Comparison of ENCODE assay signal across 9 cellular contexts in the genomic region with DNA sequence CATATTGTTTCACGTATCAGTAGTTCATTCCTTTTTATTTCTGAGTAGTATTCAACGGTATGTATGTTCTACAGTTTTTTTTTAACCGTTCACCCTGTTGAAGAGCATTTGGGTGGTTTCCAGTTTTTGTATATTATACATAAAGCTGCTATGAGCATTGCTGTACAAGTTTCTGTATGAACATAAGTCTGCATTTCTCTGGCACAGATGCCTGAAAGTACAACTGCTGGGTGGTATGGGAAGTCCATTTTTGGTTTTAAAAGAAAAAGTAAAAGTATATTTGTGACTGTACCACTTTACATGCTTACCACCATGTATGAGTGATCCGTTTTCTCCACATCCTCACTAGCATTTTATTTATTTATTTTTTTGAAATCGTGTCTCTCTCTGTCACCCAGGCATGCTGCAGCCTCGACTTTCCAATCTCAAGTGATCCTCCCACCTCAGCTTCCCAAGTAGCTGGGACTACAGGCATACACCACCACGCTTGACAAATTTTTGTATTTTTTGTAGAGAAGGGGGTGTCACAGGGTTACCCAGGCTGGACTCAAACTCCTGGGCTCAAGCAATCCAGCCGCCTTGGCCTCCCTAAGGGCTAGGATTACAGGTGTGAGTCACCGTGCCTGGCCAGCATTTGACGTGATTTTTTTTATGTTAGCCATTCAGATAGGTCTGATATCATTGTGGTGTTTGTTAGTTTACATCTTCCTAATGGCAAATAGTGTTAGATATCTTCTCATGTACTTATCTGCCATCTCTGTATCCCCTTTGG. TPM values are rescaled to one million over a fixed set of nuclear protein-coding genes. Genes with fewer than 3 reads are reported as not detected.
DNase-seq lines count a peak whose midpoint lies in the region; ATAC-seq and TF ChIP-seq lines count a peak whose summit lies in the region.
"Had no signal": no experiment of that assay in that cellular context is flagged by ENCODE, and none has a peak within 500 bp of the region (broad histone marks: within the 10 kb centered on the region; RNA-seq: fewer than 3 reads in every experiment).

No MANE protein-coding gene starts in this region.

- no peak overlapping the region for H3K27ac Mint-ChIP-seq in CD8-positive, alpha-beta T cell

- H3K4me3 Mint-ChIP-seq in CD8-positive, alpha-beta T cell = no peak overlapping the region
- H3K4me3 Mint-ChIP-seq: naive B cell had no signal

- intact Hi-C loops in CD8-positive, alpha-beta T cell (cut with DNase I, micrococcal nuclease) = loop anchor here (5.0 to 10.0 kb wide), 4 partner anchors 358 to 1011 kb away; no protein-coding TSS in a partner anchor

- POLR2A ChIA-PET in CD8-positive, alpha-beta T cell (lab: Charles Lee) = no interaction called here

- H3K27ac ChIP-seq in CD8-positive, alpha-beta T cell (ENCODE audit: low read depth, low read length) = no peak overlapping the region
- H3K27ac ChIP-seq: Peyer's patch had no signal

- CTCF ChIA-PET in CD8-positive, alpha-beta T cell (lab: Charles Lee) = no interaction called here

- no peaks in the 10 kb centered on the region for H3K4me1 ChIP-seq in CD8-positive, alpha-beta T cell (ENCODE audit: insufficient read depth, low read length)
- H3K4me1 ChIP-seq: Peyer's patch had no signal

- no peaks in the 10 kb centered on the region for H3K27me3 ChIP-seq in CD8-positive, alpha-beta T cell (ENCODE audit: insufficient read depth, low read length)

- H3K27me3 Mint-ChIP-seq in CD8-positive, alpha-beta T cell (ENCODE audit: low read depth) = peaks cover 35% of the 10 kb centered on the region

- ATAC-seq in GM19023 (IDR thresholded peaks at IDR 0.05; ENCODE audit: unreplicated experiment) (peak; percentile 74), GM21825 (IDR thresholded peaks at IDR 0.05; ENCODE audit: unreplicated experiment) (peak; percentile 69), HG03280 (IDR thresholded peaks at IDR 0.05; ENCODE audit: unreplicated experiment) (peak; percentile 75)
- no peak for ATAC-seq in CD8-positive, alpha-beta T cell

- no peak for TF ChIP-seq CTCF in epithelial cell of esophagus (IDR thresholded peaks at IDR 0.05; ENCODE audit: insufficient read depth, low read depth, low read length, missing control alignments)
- TF ChIP-seq CTCF in CD8-positive, alpha-beta T cell (IDR thresholded peaks at IDR 0.05) = no peak

- no peaks in the 10 kb centered on the region for H3K9me3 Mint-ChIP-seq in CD8-positive, alpha-beta T cell

- peak; percentile 60 for DNase-seq in epithelial cell of esophagus (ENCODE audit: low read depth)
- no peak for DNase-seq in HuH-7 (ENCODE audit: low spot score)
- no peak for DNase-seq in Kasumi-1 (lab: John Stamatoyannopoulos, UW)
- no peak for DNase-seq in CD8-positive, alpha-beta T cell
- DNase-seq: naive B cell, Peyer's patch had no signal

- H3K4me1 Mint-ChIP-seq in CD8-positive, alpha-beta T cell (ENCODE audit: low read depth) = no peaks in the 10 kb centered on the region
- H3K4me1 Mint-ChIP-seq: naive B cell had no signal

- H3K9me3 ChIP-seq in CD8-positive, alpha-beta T cell (ENCODE audit: low read length) = no peaks in the 10 kb centered on the region
- H3K9me3 ChIP-seq: Peyer's patch had no signal

- H3K36me3 ChIP-seq in CD8-positive, alpha-beta T cell (ENCODE audit: insufficient read depth, low read length) = no peaks in the 10 kb centered on the region
- H3K36me3 ChIP-seq: Peyer's patch had no signal

- H3K4me3 ChIP-seq in epithelial cell of esophagus (ENCODE audit: low read length) = no peak overlapping the region
- no peak overlapping the region for H3K4me3 ChIP-seq in CD8-positive, alpha-beta T cell (ENCODE audit: low read depth, low read length)
- H3K4me3 ChIP-seq: Peyer's patch had no signal

- no peaks in the 10 kb centered on the region for H3K36me3 Mint-ChIP-seq in CD8-positive, alpha-beta T cell
- H3K36me3 Mint-ChIP-seq: naive B cell had no signal

RNA-seq across cellular contexts. Expression of gene SIM1, which starts 11.0 kb away (rescaled TPM):
- not detected for total RNA-seq in CD8-positive, alpha-beta T cell
